ENCODE assay signal across 8 cellular contexts in the genomic region with DNA sequence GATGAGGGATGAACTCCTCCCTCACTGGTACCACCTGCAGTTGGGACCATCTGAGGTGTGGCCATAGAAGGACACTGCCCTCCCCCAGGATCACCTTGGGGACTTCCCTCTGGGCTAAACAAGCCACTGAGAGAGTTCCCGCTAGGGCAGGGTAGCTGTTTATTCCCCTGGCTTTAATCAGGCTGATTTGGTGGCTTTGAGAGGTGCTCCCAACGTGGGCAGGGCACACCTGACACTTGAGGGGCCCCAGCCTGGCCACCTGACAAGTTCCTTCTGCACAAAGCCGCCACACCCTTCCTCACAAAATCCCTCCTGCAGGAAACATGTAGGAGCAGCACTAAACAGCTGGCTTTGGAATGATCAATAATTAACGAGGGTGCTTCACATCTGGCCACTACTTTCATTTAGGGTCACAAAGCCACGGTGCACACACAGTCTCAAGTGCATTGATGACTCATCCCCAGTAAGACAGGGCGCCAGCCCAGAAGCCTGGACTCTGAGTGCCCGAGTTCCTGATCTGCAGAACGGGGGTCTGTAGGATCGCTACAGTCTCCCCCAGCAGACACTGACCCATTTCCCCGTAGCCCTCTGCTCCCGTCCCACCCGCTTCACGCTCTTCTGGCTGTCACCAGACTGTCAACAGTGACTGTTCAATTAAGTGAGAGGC.
DNase-seq lines count a peak whose midpoint lies in the region; ATAC-seq, FAIRE-seq and TF ChIP-seq lines count a peak whose summit lies in the region.

No MANE protein-coding gene starts in this region.

- no peak for FAIRE-seq in urothelium cell line (lab: Jason Lieb, UNC)

- 26 to 30% methylated on average over 13 of the region's 13 CpGs for WGBS in lower leg skin, 2 donors

- CTCF ChIA-PET in activated CD8-positive, alpha-beta T cell treated with anti-CD3 and anti-CD28 coated beads for 36 hours (lab: Charles Lee) = no interaction called here
- CTCF ChIA-PET in activated CD8-positive, alpha-beta T cell treated with anti-CD3 and anti-CD28 coated beads, Interleukin-2, amount 10 ng/mL, durations not matched to agents 7 days and 5 days (lab: Charles Lee) = interaction anchor here (0.9 to 1.2 kb wide), 2 partner anchors 144 to 146 kb away, joined by 3 to 4 read pairs; no protein-coding TSS in a partner anchor

- H3K4me3 ChIP-seq in lower leg skin (ENCODE audit: low read depth, poor library complexity, severe bottlenecking) = no peak overlapping the region

- peak; percentile 17 for DNase-seq in activated CD8-positive, alpha-beta T cell treated with anti-CD3 and anti-CD28 coated beads for 36 hours
- DNase-seq in activated CD8-positive, alpha-beta T cell treated with anti-CD3 and anti-CD28 coated beads, Interleukin-2, amount 10 ng/mL, durations not matched to agents 7 days and 5 days = no peak
- DNase-seq in T-helper 17 cell (no peak), left colon (peak in 1 of 2 donors; percentile 39), urothelium cell line (ENCODE audit: low spot score) (peak; percentile 43), SIG-M5 treated with dmso at 0.1 percent for 504 hours (lab: John Stamatoyannopoulos, UW; ENCODE audit: unreplicated experiment) (no peak), lower leg skin (ENCODE audit: low spot score in 2 of 2) (no peak)

- H3K4me1 Mint-ChIP-seq in activated CD8-positive, alpha-beta T cell treated with anti-CD3 and anti-CD28 coated beads for 36 hours (ENCODE audit: low read depth) = peaks cover 62% of the 10 kb centered on the region
- H3K4me1 Mint-ChIP-seq in activated CD8-positive, alpha-beta T cell treated with anti-CD3 and anti-CD28 coated beads, Interleukin-2, amount 10 ng/mL, durations not matched to agents 7 days and 5 days (ENCODE audit: low read depth) = peaks cover 57% of the 10 kb centered on the region
- peaks cover 31% of the 10 kb centered on the region for H3K4me1 Mint-ChIP-seq in T-helper 17 cell

- no peaks in the 10 kb centered on the region for H3K9me3 ChIP-seq in T-helper 17 cell (ENCODE audit: control insufficient read depth, low read length, poor library complexity, severe bottlenecking)

- no peaks in the 10 kb centered on the region for H3K9me3 Mint-ChIP-seq in activated CD8-positive, alpha-beta T cell treated with anti-CD3 and anti-CD28 coated beads for 36 hours
- no peaks in the 10 kb centered on the region for H3K9me3 Mint-ChIP-seq in activated CD8-positive, alpha-beta T cell treated with anti-CD3 and anti-CD28 coated beads, Interleukin-2, amount 10 ng/mL, durations not matched to agents 7 days and 5 days (ENCODE audit: insufficient read depth)

- intact Hi-C loops in activated CD8-positive, alpha-beta T cell treated with anti-CD3 and anti-CD28 coated beads for 36 hours (cut with micrococcal nuclease) = loop anchor here (5.0 kb wide), 2 partner anchors 51 to 144 kb away; no protein-coding TSS in a partner anchor
- intact Hi-C loops in left colon (cut with DNase I, micrococcal nuclease) (no loop called here), lower leg skin (cut with DNase I; ENCODE audit: low total_unique reads) (no loop called here)

- no peak overlapping the region for H3K27ac Mint-ChIP-seq in activated CD8-positive, alpha-beta T cell treated with anti-CD3 and anti-CD28 coated beads for 36 hours
- H3K27ac Mint-ChIP-seq in activated CD8-positive, alpha-beta T cell treated with anti-CD3 and anti-CD28 coated beads, Interleukin-2, amount 10 ng/mL, durations not matched to agents 7 days and 5 days = no peak overlapping the region
- H3K27ac Mint-ChIP-seq in T-helper 17 cell = peak overlapping the region; percentile 87

- H3K36me3 Mint-ChIP-seq in activated CD8-positive, alpha-beta T cell treated with anti-CD3 and anti-CD28 coated beads for 36 hours (ENCODE audit: low read depth) = peaks cover 1% of the 10 kb centered on the region
- peaks cover 14% of the 10 kb centered on the region for H3K36me3 Mint-ChIP-seq in activated CD8-positive, alpha-beta T cell treated with anti-CD3 and anti-CD28 coated beads, Interleukin-2, amount 10 ng/mL, durations not matched to agents 7 days and 5 days (ENCODE audit: low read depth)
- H3K36me3 Mint-ChIP-seq in T-helper 17 cell (ENCODE audit: low read depth) = no peaks in the 10 kb centered on the region

- POLR2A ChIA-PET in activated CD8-positive, alpha-beta T cell treated with anti-CD3 and anti-CD28 coated beads for 36 hours (lab: Charles Lee) = no interaction called here
- POLR2A ChIA-PET in activated CD8-positive, alpha-beta T cell treated with anti-CD3 and anti-CD28 coated beads, Interleukin-2, amount 10 ng/mL, durations not matched to agents 7 days and 5 days (lab: Charles Lee) = no interaction called here

- TF ChIP-seq CTCF in activated CD8-positive, alpha-beta T cell treated with anti-CD3 and anti-CD28 coated beads for 36 hours (IDR thresholded peaks at IDR 0.05) = no peak
- no peak for TF ChIP-seq CTCF in lower leg skin (IDR thresholded peaks at IDR 0.05)

- no peak overlapping the region for H3K4me3 Mint-ChIP-seq in activated CD8-positive, alpha-beta T cell treated with anti-CD3 and anti-CD28 coated beads for 36 hours
- no peak overlapping the region for H3K4me3 Mint-ChIP-seq in activated CD8-positive, alpha-beta T cell treated with anti-CD3 and anti-CD28 coated beads, Interleukin-2, amount 10 ng/mL, durations not matched to agents 7 days and 5 days
- H3K4me3 Mint-ChIP-seq in T-helper 17 cell = no peak overlapping the region

- no peaks in the 10 kb centered on the region for H3K27me3 Mint-ChIP-seq in activated CD8-positive, alpha-beta T cell treated with anti-CD3 and anti-CD28 coated beads for 36 hours
- no peaks in the 10 kb centered on the region for H3K27me3 Mint-ChIP-seq in activated CD8-positive, alpha-beta T cell treated with anti-CD3 and anti-CD28 coated beads, Interleukin-2, amount 10 ng/mL, durations not matched to agents 7 days and 5 days (ENCODE audit: low read depth)
- no peaks in the 10 kb centered on the region for H3K27me3 Mint-ChIP-seq in T-helper 17 cell

- TF ChIP-seq POLR2A in lower leg skin (IDR thresholded peaks at IDR 0.05) = no peak

- no peak for ATAC-seq in activated CD8-positive, alpha-beta T cell treated with anti-CD3 and anti-CD28 coated beads for 36 hours
- ATAC-seq in activated CD8-positive, alpha-beta T cell treated with anti-CD3 and anti-CD28 coated beads, Interleukin-2, amount 10 ng/mL, durations not matched to agents 7 days and 5 days = no peak
- ATAC-seq in T-helper 17 cell (no peak), left colon (peak; percentile 26), HG02623 (IDR thresholded peaks at IDR 0.05; ENCODE audit: unreplicated experiment) (no peak)

Comparison
In these comparisons a context has a peak if more than half of its experiments do, and no peak if none do; other contexts are left out.
1. DNase-seq: peak in activated CD8-positive, alpha-beta T cell treated with anti-CD3 and anti-CD28 coated beads for 36 hours (single experiment) and urothelium cell line (single experiment); none in activated CD8-positive, alpha-beta T cell treated with anti-CD3 and anti-CD28 coated beads, Interleukin-2, amount 10 ng/mL, durations not matched to agents 7 days and 5 days (single experiment), T-helper 17 cell (0 of 3), SIG-M5 treated with dmso at 0.1 percent for 504 hours (single experiment) and lower leg skin (0 of 2).